In genomic region chr13:47803131-47803530, GRCh38 we compare ENCODE assay signal across 27 cellular contexts.
"Had no signal": no experiment of that assay in that cellular context is flagged by ENCODE, and none has a peak within 500 bp of the region (broad histone marks: within the 10 kb centered on the region; RNA-seq: fewer than 3 reads in every experiment).

No MANE protein-coding gene starts in this region.

- H3K4me3 ChIP-seq: pancreas, prostate gland, right lobe of liver, sigmoid colon, suprapubic skin, testis, tibial artery, transverse colon, upper lobe of right lung, uterus had no signal

- H3K36me3 ChIP-seq: neutrophil, pancreas, prostate gland, right lobe of liver, sigmoid colon, suprapubic skin, tibial artery, transverse colon, upper lobe of right lung, uterus had no signal

- H3K4me1 ChIP-seq: pancreas, prostate gland, right lobe of liver, sigmoid colon, suprapubic skin, testis, tibial artery, transverse colon, upper lobe of right lung, uterus had no signal

- DNase-seq: naive B cell; naive thymus-derived CD8-positive, alpha-beta T cell; nephron progenitor cell; nucleus accumbens; pancreas; right cardiac atrium; right lobe of liver; sigmoid colon; small intestine; stimulated activated CD4-positive, alpha-beta T cell treated with anti-CD3 and anti-CD28 coated beads, Interleukin-15, amount 100 ng/mL, for 24 hours; stimulated activated CD4-positive, alpha-beta T cell treated with anti-CD3 and anti-CD28 coated beads, Interleukin-2, amount 100 ng/mL, for 24 hours; stimulated activated CD4-positive, alpha-beta T cell treated with anti-CD3 and anti-CD28 coated beads, Interleukin-2, amount 100 ng/mL, for 48 hours; stimulated activated CD4-positive, alpha-beta T cell treated with anti-CD3 and anti-CD28 coated beads, Interleukin-4, amount 100 ng/mL, for 24 hours; stimulated activated naive CD4-positive, alpha-beta T cell; stimulated activated naive CD8-positive, alpha-beta T cell treated with anti-CD3 and anti-CD28 coated beads, Interleukin-15, amount 100 ng/mL, for 72 hours; stimulated activated naive CD8-positive, alpha-beta T cell treated with anti-CD3 and anti-CD28 coated beads, Interleukin-15, Interleukin-2, amounts not matched to agents 100 U/mL and 50 U/mL, for 24 hours; substantia nigra; testis; tibial artery; transverse colon; upper lobe of right lung; uterus had no signal

- H3K9me3 ChIP-seq: neutrophil, pancreas, prostate gland, right lobe of liver, sigmoid colon, suprapubic skin, testis, transverse colon, upper lobe of right lung, uterus had no signal

- ATAC-seq: naive thymus-derived CD8-positive, alpha-beta T cell; natural killer cell treated with Interleukin-12 subunit alpha and Interleukin-12 subunit beta and Interleukin-15 and Interleukin-18, amount 100 ng/mL, for 72 hours; pancreas; right cardiac atrium; right lobe of liver; stimulated activated effector memory CD8-positive, alpha-beta T cell treated with anti-CD3 and anti-CD28 coated beads, Interleukin-12 subunit alpha, Interleukin-12 subunit beta, amount 100 ng/mL, for 72 hours; stimulated activated naive CD8-positive, alpha-beta T cell treated with anti-CD3 and anti-CD28 coated beads, Interleukin-15, amount 100 ng/mL, for 72 hours; stimulated activated naive CD8-positive, alpha-beta T cell treated with anti-CD3 and anti-CD28 coated beads, Interleukin-15, Interleukin-2, amounts not matched to agents 100 U/mL and 50 U/mL, for 24 hours; upper lobe of right lung had no signal

- H3K27me3 ChIP-seq: neutrophil, pancreas, right lobe of liver, sigmoid colon, suprapubic skin, testis, tibial artery, transverse colon, upper lobe of right lung, uterus had no signal

- H3K27ac ChIP-seq: neutrophil, pancreas, prostate gland, right lobe of liver, sigmoid colon, suprapubic skin, testis, tibial artery, transverse colon, upper lobe of right lung, uterus had no signal
